20 cellular contexts compared by ENCODE assay signal in genomic region chr5:59222687-59223511, GRCh38.
DNase-seq lines count a peak whose midpoint lies in the region; ATAC-seq and FAIRE-seq lines count a peak whose summit lies in the region.
"Had no signal": no experiment of that assay in that cellular context is flagged by ENCODE, and none has a peak within 500 bp of the region (broad histone marks: within the 10 kb centered on the region; RNA-seq: fewer than 3 reads in every experiment).

No MANE protein-coding gene starts in this region.

- DNase-seq in Right ventricle myocardium inferior (ENCODE audit: missing footprints) (no peak), cardiac septum (ENCODE audit: low spot score) (no peak), left colon (no peak), epidermal melanocyte (ENCODE audit: insufficient read length, low spot score) (no peak), aorta (no peak)
- DNase-seq: activated CD4-positive, CD25-positive, alpha-beta regulatory T cell treated with anti-CD3 and anti-CD28 coated beads, Interleukin-2, amount 50 U/mL, for 72 hours; activated CD8-positive, alpha-beta memory T cell treated with anti-CD3 and anti-CD28 coated beads, Interleukin-2, amount 50 U/mL, for 4 hours; activated naive CD4-positive, alpha-beta T cell; DMS79 treated with DMSO at 0.1 percent for 48 hours; esophagus squamous epithelium; left cardiac atrium; NCI-H1105; NCI-H226; tibial artery had no signal

- intact Hi-C loops in Right ventricle myocardium inferior (cut with DNase I) = no loop called here
- intact Hi-C loops in cardiac septum (cut with DNase I) = loop anchor here (1.0 to 5.0 kb wide), 3 partner anchors 53 to 144 kb away; no protein-coding TSS in a partner anchor
- intact Hi-C loops in left colon (cut with DNase I, micrococcal nuclease) = no loop called here
- intact Hi-C loops in aorta (cut with DNase I) = no loop called here

- H3K27me3 ChIP-seq in aorta (ENCODE audit: control insufficient read depth in 1 of 2, insufficient read depth in 2 of 2, low read length in 1 of 2) = no peaks in the 10 kb centered on the region
- H3K27me3 ChIP-seq: ascending aorta, esophagus squamous epithelium, tibial artery had no signal

- ATAC-seq in Right ventricle myocardium inferior (peak; percentile 48), left colon (peak; percentile 80), HG03520 (IDR thresholded peaks at IDR 0.05; ENCODE audit: unreplicated experiment) (no peak), HG02798 (IDR thresholded peaks at IDR 0.05; ENCODE audit: poor library complexity, unreplicated experiment) (no peak), aorta (ENCODE audit: low FRiP score) (no peak)

- no peak overlapping the region for H3K27ac ChIP-seq in aorta (ENCODE audit: low read depth in 1 of 2, low read length in 2 of 2)
- H3K27ac ChIP-seq: ascending aorta, KMS-11, tibial artery had no signal

- H3K4me1 ChIP-seq in aorta (ENCODE audit: control insufficient read depth in 1 of 2, insufficient read depth in 2 of 2, low read length in 2 of 2) = peaks cover 0 to 3% of the 10 kb centered on the region in 2 donors
- H3K4me1 ChIP-seq: ascending aorta had no signal

- H3K36me3 ChIP-seq in aorta (ENCODE audit: control insufficient read depth in 1 of 2, insufficient read depth in 2 of 2, low read length in 1 of 2) = no peaks in the 10 kb centered on the region
- H3K36me3 ChIP-seq: ascending aorta, esophagus squamous epithelium, tibial artery had no signal

- H3K4me3 ChIP-seq in aorta (ENCODE audit: low read length in 2 of 2) = no peak overlapping the region
- H3K4me3 ChIP-seq: ascending aorta, esophagus squamous epithelium, tibial artery had no signal

- peak; percentile 94 for FAIRE-seq in endometrium (lab: Jason Lieb, UNC)
- FAIRE-seq: colon had no signal

- no peaks in the 10 kb centered on the region for H3K9me3 ChIP-seq in aorta (ENCODE audit: control insufficient read depth, low read length)
- H3K9me3 ChIP-seq: ascending aorta, tibial artery had no signal

Comparison
In these comparisons a context has a peak if more than half of its experiments do, and no peak if none do; other contexts are left out.
1. ATAC-seq: peak in Right ventricle myocardium inferior (single experiment) and left colon (single experiment); none in HG03520 (single experiment), HG02798 (single experiment) and aorta (single experiment).